11 cellular contexts compared by ENCODE assay signal in genomic region chr4:186651624-186652023, GRCh38.
DNase-seq lines count a peak whose midpoint lies in the region; ATAC-seq and TF ChIP-seq lines count a peak whose summit lies in the region.
"Had no signal": no experiment of that assay in that cellular context is flagged by ENCODE, and none has a peak within 500 bp of the region (broad histone marks: within the 10 kb centered on the region; RNA-seq: fewer than 3 reads in every experiment).

No MANE protein-coding gene starts in this region.

- peak; percentile 45 for ATAC-seq in WTC11
- ATAC-seq in left cardiac atrium: peak; percentile 91 to 94
- peak; percentile 73 to 79 (median 78) for ATAC-seq in psoas muscle
- no peak for ATAC-seq in HG03342 (IDR thresholded peaks at IDR 0.05; ENCODE audit: unreplicated experiment)
- no peak for ATAC-seq in HG02938 (IDR thresholded peaks at IDR 0.05; ENCODE audit: unreplicated experiment)
- no peak for ATAC-seq in HG03280 (IDR thresholded peaks at IDR 0.05; ENCODE audit: unreplicated experiment)
- ATAC-seq: activated naive CD8-positive, alpha-beta T cell treated with anti-CD3 and anti-CD28 coated beads, Interleukin-2, amount 50 U/mL, for 24 hours had no signal

- H3K4me3 ChIP-seq in psoas muscle: peak overlapping the region; percentile 56

- peaks cover 9% of the 10 kb centered on the region for H3K36me3 Mint-ChIP-seq in WTC11

- WGBS in psoas muscle, 3 donors: 13 to 24% (median 14%) methylated on average over 21 of the region's 21 CpGs

- H3K27ac ChIP-seq in psoas muscle: no peak overlapping the region

- no peak for TF ChIP-seq CTCF in WTC11 (IDR thresholded peaks at IDR 0.05)
- no peak for TF ChIP-seq CTCF in psoas muscle (IDR thresholded peaks at IDR 0.05)

- no peaks in the 10 kb centered on the region for H3K36me3 ChIP-seq in psoas muscle (ENCODE audit: insufficient read depth in 1 of 2, low read depth in 1 of 2)

- H3K9me3 Mint-ChIP-seq in WTC11: no peaks in the 10 kb centered on the region

- peaks cover 72% of the 10 kb centered on the region for H3K4me1 Mint-ChIP-seq in WTC11
- H3K4me1 Mint-ChIP-seq: activated naive CD8-positive, alpha-beta T cell treated with anti-CD3 and anti-CD28 coated beads, Interleukin-2, amount 50 U/mL, for 24 hours had no signal

- CTCF ChIA-PET in WTC11 (lab: Charles Lee): no interaction called here

- POLR2A ChIA-PET in WTC11 (lab: Charles Lee): no interaction called here

- no peaks in the 10 kb centered on the region for H3K4me1 ChIP-seq in psoas muscle

- intact Hi-C loops in left cardiac atrium (cut with DNase I) (no loop called here), psoas muscle (cut with DNase I) (no loop called here)

- peaks cover 0 to 2% (median 0%) of the 10 kb centered on the region in 3 donors for H3K27me3 ChIP-seq in psoas muscle (ENCODE audit: insufficient read depth in 3 of 3, low read length in 2 of 3)

- no peak overlapping the region for H3K4me3 Mint-ChIP-seq in WTC11
- H3K4me3 Mint-ChIP-seq: activated naive CD8-positive, alpha-beta T cell treated with anti-CD3 and anti-CD28 coated beads, Interleukin-2, amount 50 U/mL, for 24 hours had no signal

- H3K27ac Mint-ChIP-seq in WTC11: peak overlapping the region; percentile 69
- H3K27ac Mint-ChIP-seq: activated naive CD8-positive, alpha-beta T cell treated with anti-CD3 and anti-CD28 coated beads, Interleukin-2, amount 50 U/mL, for 24 hours had no signal

- DNase-seq in DMS53 (lab: John Stamatoyannopoulos, UW) (peak; percentile 93), WTC11 (ENCODE audit: low spot score) (no peak), left cardiac atrium (peak; percentile 53), psoas muscle (peak; percentile 24 to 44), HuH-7.5 (ENCODE audit: low spot score) (no peak)
- DNase-seq: activated naive CD8-positive, alpha-beta T cell treated with anti-CD3 and anti-CD28 coated beads, Interleukin-2, amount 50 U/mL, for 24 hours; DMS79; IMR-90 had no signal

- no peaks in the 10 kb centered on the region for H3K27me3 Mint-ChIP-seq in WTC11 (ENCODE audit: low read depth)

- H3K9me3 ChIP-seq in psoas muscle: no peaks in the 10 kb centered on the region

TF ChIP-seq in WTC11, 78 proteins besides CTCF, POLR2A, EP300 and RAD21:
- 0 out of 2 replicates have a peak, but pooled peaks have one; percentile 24 for TF ChIP-seq ESRRA (CRISPR knock-in tag; IDR thresholded peaks at IDR 0.05; ENCODE audit: borderline replicate concordance)
- no peak for TF ChIP-seq ETV6 (CRISPR knock-in tag; IDR thresholded peaks at IDR 0.05)

Comparison
In these comparisons a context has a peak if more than half of its experiments do, and no peak if none do; other contexts are left out.
1. DNase-seq: peak in DMS53 (single experiment), left cardiac atrium (single experiment) and psoas muscle (2 of 2); none in WTC11 (single experiment) and HuH-7.5 (single experiment).
2. ATAC-seq: peak in WTC11 (single experiment), left cardiac atrium (2 of 2) and psoas muscle (4 of 4); none in HG03342 (single experiment), HG02938 (single experiment) and HG03280 (single experiment).